ENCODE assay signal across 2 cellular contexts in genomic region chr2:9445089-9445488, GRCh38.
A peak's percentile ranks its signal among the peaks of the same experiment; 100 is the strongest.
TF ChIP-seq lines count a peak whose summit lies in the region.

No MANE protein-coding gene starts in this region.

TF ChIP-seq in GM12878, 131 proteins besides CTCF, POLR2A, EP300 and RAD21:
- peak; percentile 22; the same call in 1 of the 2 replicates for TF ChIP-seq JUNB (IDR thresholded peaks at IDR 0.05)
- peak; percentile 80 for TF ChIP-seq RUNX3 (IDR thresholded peaks at IDR 0.05; ENCODE audit: low read length)
- TF ChIP-seq IRF4 (IDR thresholded peaks at IDR 0.05; ENCODE audit: low read depth, low read length) = 0 out of 2 replicates have a peak, but pooled peaks have one; percentile 22
- peak; percentile 43; the same call in 1 of the 2 replicates for TF ChIP-seq ZBTB33 (IDR thresholded peaks at IDR 0.05)
- TF ChIP-seq PAX5 (IDR thresholded peaks at IDR 0.05; ENCODE audit: borderline replicate concordance, low read depth, low read length) = no peak
TF ChIP-seq in GM12878: peak in this region for 4.

TF ChIP-seq in GM12891, 5 proteins besides CTCF, POLR2A, EP300 and RAD21:
- no peak for TF ChIP-seq TAF1 (IDR thresholded peaks at IDR 0.05; ENCODE audit: low read depth, low read length)
- TF ChIP-seq PAX5 (IDR thresholded peaks at IDR 0.05; ENCODE audit: insufficient read depth, low read length, severe bottlenecking) = no peak
- no peak for TF ChIP-seq POLR2AphosphoS5 (IDR thresholded peaks at IDR 0.05; ENCODE audit: low read depth, low read length)
- TF ChIP-seq SPI1 (IDR thresholded peaks at IDR 0.05; ENCODE audit: low read depth, low read length) = no peak
- no peak for TF ChIP-seq POU2F2 (IDR thresholded peaks at IDR 0.05; ENCODE audit: low read depth, low read length)
